17 cellular contexts compared by ENCODE assay signal in genomic region chr1:109482242-109482641, GRCh38. TPM values are rescaled to one million over a fixed set of nuclear protein-coding genes. Genes with fewer than 3 reads are reported as not detected.
DNase-seq lines count a peak whose midpoint lies in the region; ATAC-seq lines count a peak whose summit lies in the region.
"Had no signal": no experiment of that assay in that cellular context is flagged by ENCODE, and none has a peak within 500 bp of the region (broad histone marks: within the 10 kb centered on the region; RNA-seq: fewer than 3 reads in every experiment).

No MANE protein-coding gene starts in this region.

- peak overlapping the region; percentile 13 for H3K4me3 Mint-ChIP-seq in activated T-cell treated with anti-CD3 and anti-CD28 coated beads, Interleukin-2, amount 50 U/mL, for 4 hours
- H3K4me3 Mint-ChIP-seq in effector memory CD8-positive, alpha-beta T cell: peak overlapping the region; percentile 93 to 98

- no peak for ATAC-seq in activated T-cell treated with anti-CD3 and anti-CD28 coated beads, Interleukin-2, amount 50 U/mL, for 4 hours
- ATAC-seq in effector memory CD8-positive, alpha-beta T cell (replicated peaks): no peak
- no peak for ATAC-seq in GM19455 (IDR thresholded peaks at IDR 0.05; ENCODE audit: unreplicated experiment)

- H3K27me3 ChIP-seq in skeletal muscle tissue (ENCODE audit: control insufficient read depth in 3 of 3, insufficient read depth in 3 of 3, low read length in 3 of 3) (no peaks in the 10 kb centered on the region), SJCRH30 (no peaks in the 10 kb centered on the region)
- H3K27me3 ChIP-seq: right atrium auricular region had no signal

- peaks cover 3% of the 10 kb centered on the region for H3K27me3 Mint-ChIP-seq in activated T-cell treated with anti-CD3 and anti-CD28 coated beads, Interleukin-2, amount 50 U/mL, for 4 hours (ENCODE audit: low read depth)
- peaks cover 24 to 38% of the 10 kb centered on the region in 2 donors for H3K27me3 Mint-ChIP-seq in effector memory CD8-positive, alpha-beta T cell

- no peak overlapping the region for H3K9ac ChIP-seq in skeletal muscle tissue (ENCODE audit: low read depth in 1 of 3, low read length in 3 of 3)
- H3K9ac ChIP-seq: GM23248 had no signal

- H3K4me3 ChIP-seq in skeletal muscle tissue (ENCODE audit: low read length in 3 of 3) (no peak overlapping the region), SJCRH30 (no peak overlapping the region)

- H3K27ac Mint-ChIP-seq in effector memory CD8-positive, alpha-beta T cell: no peak overlapping the region

- H3K36me3 ChIP-seq in skeletal muscle tissue (ENCODE audit: control insufficient read depth in 3 of 3, insufficient read depth in 3 of 3, low read length in 3 of 3): peaks cover 44 to 49% (median 48%) of the 10 kb centered on the region in 3 donors
- no peaks in the 10 kb centered on the region; the same call in 1 of the 2 replicates for H3K36me3 ChIP-seq in SJCRH30
- H3K36me3 ChIP-seq: right atrium auricular region had no signal

- H3K27ac ChIP-seq in skeletal muscle tissue (ENCODE audit: low read depth, low read length) (peak overlapping the region; percentile 9), SJCRH30 (no peak overlapping the region)
- H3K27ac ChIP-seq: GM23248, right atrium auricular region had no signal

- H3K4me1 ChIP-seq in skeletal muscle tissue (ENCODE audit: control insufficient read depth in 3 of 3, insufficient read depth in 3 of 3, low read length in 3 of 3) (peaks cover 66 to 79% (median 68%) of the 10 kb centered on the region in 3 donors), SJCRH30 (no peaks in the 10 kb centered on the region)

- peaks cover 6% of the 10 kb centered on the region for H3K36me3 Mint-ChIP-seq in activated T-cell treated with anti-CD3 and anti-CD28 coated beads, Interleukin-2, amount 50 U/mL, for 4 hours (ENCODE audit: insufficient read depth)
- peaks cover 10% of the 10 kb centered on the region for H3K36me3 Mint-ChIP-seq in effector memory CD8-positive, alpha-beta T cell (ENCODE audit: insufficient read depth)

- H3K9me3 ChIP-seq in skeletal muscle tissue (ENCODE audit: control insufficient read depth in 3 of 3, low read length in 3 of 3) (no peaks in the 10 kb centered on the region), SJCRH30 (replicated peaks) (no peaks in the 10 kb centered on the region)
- H3K9me3 ChIP-seq: right atrium auricular region had no signal

- no peaks in the 10 kb centered on the region for H3K9me3 Mint-ChIP-seq in activated T-cell treated with anti-CD3 and anti-CD28 coated beads, Interleukin-2, amount 50 U/mL, for 4 hours
- H3K9me3 Mint-ChIP-seq in effector memory CD8-positive, alpha-beta T cell: no peaks in the 10 kb centered on the region

- H3K4me1 Mint-ChIP-seq in activated T-cell treated with anti-CD3 and anti-CD28 coated beads, Interleukin-2, amount 50 U/mL, for 4 hours (ENCODE audit: low read depth): peaks cover 36% of the 10 kb centered on the region
- H3K4me1 Mint-ChIP-seq in effector memory CD8-positive, alpha-beta T cell (ENCODE audit: low read depth in 2 of 2): peaks cover 20 to 27% of the 10 kb centered on the region in 2 donors

- DNase-seq in activated T-cell treated with anti-CD3 and anti-CD28 coated beads, Interleukin-2, amount 50 U/mL, for 4 hours: no peak
- no peak for DNase-seq in activated T-cell treated with anti-CD3 and anti-CD28 coated beads for 4 hours
- DNase-seq in NCI-H1694 treated with DMSO at 0.1 percent for 48 hours (lab: John Stamatoyannopoulos, UW): peak; percentile 60
- no peak for DNase-seq in effector memory CD8-positive, alpha-beta T cell
- no peak for DNase-seq in NCI-H1048 (lab: John Stamatoyannopoulos, UW)
- no peak for DNase-seq in SJCRH30
- DNase-seq: activated CD8-positive, alpha-beta memory T cell treated with anti-CD3 and anti-CD28 coated beads for 24 hours; activated naive CD4-positive, alpha-beta T cell treated with Interleukin-2 at 50 U/mL for 16 hours; cortex of kidney; foreskin melanocyte; GM23248; NCI-H1105 treated with DMSO at 0.1 percent for 48 hours; RPMI8226; trophoblast cell had no signal

RNA-seq across cellular contexts. Expression of gene ATXN7L2, which starts 1.5 kb away (rescaled TPM):
- total RNA-seq in activated T-cell treated with anti-CD3 and anti-CD28 coated beads, Interleukin-2, amount 50 U/mL, for 4 hours: 10 to 100 TPM; 19.5 to 23.8 (median 23.6) TPM
- 3.1 TPM for total RNA-seq in skeletal muscle tissue
- 7.0 and 9.1 TPM in 2 replicates for total RNA-seq in SJCRH30 (2014; rRNA removed; shearing (Covaris generic))

RNA-seq across cellular contexts. Expression of gene CYB561D1, which starts 11.7 kb away (rescaled TPM):
- 10 to 100 TPM in 2 of 3 donors, 1 to 10 TPM in 1; 9.0 to 11.1 (median 10.6) TPM for total RNA-seq in activated T-cell treated with anti-CD3 and anti-CD28 coated beads, Interleukin-2, amount 50 U/mL, for 4 hours
- total RNA-seq in skeletal muscle tissue: 4.2 TPM
- 8.4 and 9.7 TPM in 2 replicates for total RNA-seq in SJCRH30 (2014; rRNA removed; shearing (Covaris generic))

RNA-seq across cellular contexts. Expression of gene SYPL2, which starts 15.9 kb away (rescaled TPM):
- total RNA-seq in activated T-cell treated with anti-CD3 and anti-CD28 coated beads, Interleukin-2, amount 50 U/mL, for 4 hours: under 1 TPM in 2 of 3 donors, not detected in 1; 0.13 to 0.37 TPM
- total RNA-seq in skeletal muscle tissue: 38.6 TPM
- total RNA-seq in SJCRH30 (2014; rRNA removed; shearing (Covaris generic)): 0.65 and 0.86 TPM in 2 replicates

RNA-seq across cellular contexts. Expression of gene AMIGO1, which starts 27.3 kb away (rescaled TPM):
- total RNA-seq in activated T-cell treated with anti-CD3 and anti-CD28 coated beads, Interleukin-2, amount 50 U/mL, for 4 hours: 1 to 10 TPM; 2.9 to 4.5 (median 4.0) TPM
- total RNA-seq in skeletal muscle tissue: 8.4 TPM
- 0.58 and 0.59 TPM in 2 replicates for total RNA-seq in SJCRH30 (2014; rRNA removed; shearing (Covaris generic))

RNA-seq across cellular contexts. Expression of gene PSMA5, which starts 56.0 kb away (rescaled TPM):
- 100 to 1,000 TPM; 298 to 351 (median 300) TPM for total RNA-seq in activated T-cell treated with anti-CD3 and anti-CD28 coated beads, Interleukin-2, amount 50 U/mL, for 4 hours
- 28.2 TPM for total RNA-seq in skeletal muscle tissue
- 81.9 and 82.3 TPM in 2 replicates for total RNA-seq in SJCRH30 (2014; rRNA removed; shearing (Covaris generic))

Comparison
In these comparisons a context has a peak if more than half of its experiments do, and no peak if none do; other contexts are left out.
1. RNA of gene SYPL2, which starts 15.9 kb away (total RNA-seq): 38.6 TPM in skeletal muscle tissue (single experiment); 0.65 to 0.86 TPM in SJCRH30 and 0.13 to 0.37 TPM in activated T-cell treated with anti-CD3 and anti-CD28 coated beads, Interleukin-2, amount 50 U/mL, for 4 hours; every median in the first group is over 10 times any median in the second.